21 cellular contexts compared by ENCODE assay signal in genomic region chr13:29099781-29100406, GRCh38.
"Had no signal": no experiment of that assay in that cellular context is flagged by ENCODE, and none has a peak within 500 bp of the region (broad histone marks: within the 10 kb centered on the region; RNA-seq: fewer than 3 reads in every experiment).

No MANE protein-coding gene starts in this region.

- H3K27ac ChIP-seq: HL-60, KMS-11 had no signal

- H3K4me2 ChIP-seq: KMS-11, SK-N-SH had no signal

- DNase-seq: Kasumi-1, MM.1S, NCI-H1092 treated with DMSO at 0.1 percent for 48 hours, NCI-H1436, NCI-H187, NCI-H2029, NCI-H2081 treated with DMSO at 0.1 percent for 48 hours, NCI-H2171, NCI-H226, NCI-H446, NCI-H510A, NCI-H524 treated with DMSO at 0.1 percent for 48 hours, NCI-H69, NCI-H774, RPMI8226, SHP77, SK-N-SH had no signal

- H3K9ac ChIP-seq: KMS-11, SK-N-SH had no signal

- H3K9me3 ChIP-seq: SK-N-SH had no signal

- FAIRE-seq: HTR-8/SVneo, RCC 7860 had no signal
